ENCODE assay signal across 19 cellular contexts in genomic region chr14:96156804-96157760, GRCh38. TPM values are rescaled to one million over a fixed set of nuclear protein-coding genes. Genes with fewer than 3 reads are reported as not detected.
DNase-seq lines count a peak whose midpoint lies in the region.
"Had no signal": no experiment of that assay in that cellular context is flagged by ENCODE, and none has a peak within 500 bp of the region (broad histone marks: within the 10 kb centered on the region; RNA-seq: fewer than 3 reads in every experiment).

No MANE protein-coding gene starts in this region.

- H3K4me3 ChIP-seq in SJCRH30, result no peak overlapping the region
- H3K4me3 ChIP-seq: HAP-1, Peyer's patch had no signal

- no peaks in the 10 kb centered on the region for H3K27me3 ChIP-seq in SJCRH30
- H3K27me3 ChIP-seq: Peyer's patch had no signal

- DNase-seq in activated CD8-positive, alpha-beta memory T cell treated with anti-CD3 and anti-CD28 coated beads for 24 hours, result peak; percentile 24
- DNase-seq in activated CD8-positive, alpha-beta memory T cell treated with anti-CD3 and anti-CD28 coated beads, Interleukin-2, amount 50 U/mL, for 48 hours, result no peak
- DNase-seq in SJCRH30 (peak; percentile 13 to 49), mesenteric fat pad (ENCODE audit: low spot score) (peak; percentile 30), ureter (ENCODE audit: low spot score) (peak; percentile 9), NOMO-1 (lab: John Stamatoyannopoulos, UW; ENCODE audit: unreplicated experiment in 2 of 2) (no peak), NCI-H510A (lab: John Stamatoyannopoulos, UW) (no peak)
- DNase-seq in activated CD4-positive, alpha-beta T cell treated with anti-CD3 and anti-CD28 coated beads, Interleukin-2, amount 50 U/mL, for 1 hour, result no peak
- DNase-seq: ACHN; CD4-positive, alpha-beta T cell; EL; MM.1S; NCI-H2029 treated with DMSO at 0.1 percent for 48 hours; NCI-H2227 treated with DMSO at 0.1 percent for 48 hours; NCI-H526; SIG-M5 had no signal

- H3K9me3 ChIP-seq in SJCRH30 (replicated peaks), result no peaks in the 10 kb centered on the region
- H3K9me3 ChIP-seq: HAP-1, Peyer's patch had no signal

- no peaks in the 10 kb centered on the region for H3K36me3 ChIP-seq in SJCRH30
- H3K36me3 ChIP-seq: HAP-1, Peyer's patch had no signal

- no peak overlapping the region for H3K27ac ChIP-seq in SJCRH30
- H3K27ac ChIP-seq: Peyer's patch had no signal

- no peaks in the 10 kb centered on the region for H3K4me1 ChIP-seq in SJCRH30
- H3K4me1 ChIP-seq: HAP-1 had no signal

RNA-seq across cellular contexts. Expression of gene BDKRB2, which starts 47.6 kb away (rescaled TPM):
- 0.03 TPM in 1 of 2 replicates, not detected in the other for total RNA-seq in SJCRH30 (2014; rRNA removed; shearing (Covaris generic))
- total RNA-seq in mesenteric fat pad, result 11.4 TPM
- total RNA-seq in ureter, result 17.1 TPM
- total RNA-seq: CD4-positive, alpha-beta T cell; HepG2 had no signal

Comparison
In these comparisons a context has a peak if more than half of its experiments do, and no peak if none do; other contexts are left out.
1. DNase-seq: peak in activated CD8-positive, alpha-beta memory T cell treated with anti-CD3 and anti-CD28 coated beads for 24 hours (single experiment), SJCRH30 (2 of 2), mesenteric fat pad (single experiment) and ureter (single experiment); none in activated CD8-positive, alpha-beta memory T cell treated with anti-CD3 and anti-CD28 coated beads, Interleukin-2, amount 50 U/mL, for 48 hours (single experiment), activated CD4-positive, alpha-beta T cell treated with anti-CD3 and anti-CD28 coated beads, Interleukin-2, amount 50 U/mL, for 1 hour (single experiment), NOMO-1 (0 of 2) and NCI-H510A (single experiment).
2. RNA of gene BDKRB2, which starts 47.6 kb away (total RNA-seq): 17.1 TPM in ureter (single experiment) and 11.4 TPM in mesenteric fat pad (single experiment); 0.03 TPM in SJCRH30; every median in the first group is over 10 times any median in the second.